8 cellular contexts compared by ENCODE assay signal in genomic region chr3:17258823-17259436, GRCh38.
DNase-seq lines count a peak whose midpoint lies in the region; ATAC-seq and TF ChIP-seq lines count a peak whose summit lies in the region.

No MANE protein-coding gene starts in this region.

- CTCF ChIA-PET in activated CD4-positive, alpha-beta memory T cell treated with anti-CD3 and anti-CD28 coated beads, Interleukin-2, amount 10 ng/mL, durations not matched to agents 7 days and 5 days (lab: Charles Lee): interaction anchor here (0.6 to 3.0 kb wide), 6 partner anchors 155 to 1527 kb away, joined by 5 to 19 read pairs (median 8); no protein-coding TSS in a partner anchor

- ATAC-seq in GM19467 (IDR thresholded peaks at IDR 0.05; ENCODE audit: unreplicated experiment) (no peak), HG03342 (IDR thresholded peaks at IDR 0.05; ENCODE audit: unreplicated experiment) (no peak)

- no peaks in the 10 kb centered on the region for H3K36me3 ChIP-seq in colonic mucosa

- intact Hi-C loops in colonic mucosa (cut with DNase I): loop anchor here (2.0 to 10.0 kb wide), 2 partner anchors 154 to 586 kb away; no protein-coding TSS in a partner anchor

- no peak overlapping the region for H3K9ac ChIP-seq in colonic mucosa (ENCODE audit: low read depth in 2 of 2, low read length in 2 of 2)

- POLR2A ChIA-PET in activated CD4-positive, alpha-beta memory T cell treated with anti-CD3 and anti-CD28 coated beads, Interleukin-2, amount 10 ng/mL, durations not matched to agents 7 days and 5 days (lab: Charles Lee): no interaction called here

- no peak overlapping the region for H3K27ac Mint-ChIP-seq in mesothelial cell of epicardium
- no peak overlapping the region for H3K27ac Mint-ChIP-seq in activated CD4-positive, alpha-beta memory T cell treated with anti-CD3 and anti-CD28 coated beads, Interleukin-2, amount 10 ng/mL, durations not matched to agents 7 days and 5 days

- peaks cover 4% of the 10 kb centered on the region for H3K4me1 Mint-ChIP-seq in mesothelial cell of epicardium
- no peaks in the 10 kb centered on the region for H3K4me1 Mint-ChIP-seq in activated CD4-positive, alpha-beta memory T cell treated with anti-CD3 and anti-CD28 coated beads, Interleukin-2, amount 10 ng/mL, durations not matched to agents 7 days and 5 days

- no peak overlapping the region for H3K4me3 Mint-ChIP-seq in mesothelial cell of epicardium
- H3K4me3 Mint-ChIP-seq in activated CD4-positive, alpha-beta memory T cell treated with anti-CD3 and anti-CD28 coated beads, Interleukin-2, amount 10 ng/mL, durations not matched to agents 7 days and 5 days: no peak overlapping the region

- H3K36me3 Mint-ChIP-seq in mesothelial cell of epicardium: peaks cover 4% of the 10 kb centered on the region
- H3K36me3 Mint-ChIP-seq in activated CD4-positive, alpha-beta memory T cell treated with anti-CD3 and anti-CD28 coated beads, Interleukin-2, amount 10 ng/mL, durations not matched to agents 7 days and 5 days (ENCODE audit: low read depth): no peaks in the 10 kb centered on the region

- H3K27me3 ChIP-seq in colonic mucosa: no peaks in the 10 kb centered on the region

- H3K4me3 ChIP-seq in colonic mucosa: no peak overlapping the region

- H3K9me3 Mint-ChIP-seq in mesothelial cell of epicardium: peaks cover 4% of the 10 kb centered on the region
- H3K9me3 Mint-ChIP-seq in activated CD4-positive, alpha-beta memory T cell treated with anti-CD3 and anti-CD28 coated beads, Interleukin-2, amount 10 ng/mL, durations not matched to agents 7 days and 5 days: no peaks in the 10 kb centered on the region

- H3K4me1 ChIP-seq in colonic mucosa: no peaks in the 10 kb centered on the region

- no peaks in the 10 kb centered on the region for H3K9me3 ChIP-seq in colonic mucosa

- no peak overlapping the region for H3K27ac ChIP-seq in colonic mucosa

- DNase-seq in AG08396 (ENCODE audit: low spot score): peak; percentile 22
- peak; percentile 10 for DNase-seq in GM04504 (ENCODE audit: low read depth)
- DNase-seq in NCI-H2227 (lab: John Stamatoyannopoulos, UW; ENCODE audit: unreplicated experiment): peak; percentile 31
- DNase-seq in colonic mucosa: no peak
- no peak for DNase-seq in mesothelial cell of epicardium (ENCODE audit: low spot score in 2 of 2, unreplicated experiment in 2 of 2)
- DNase-seq in activated CD4-positive, alpha-beta memory T cell treated with anti-CD3 and anti-CD28 coated beads, Interleukin-2, amount 10 ng/mL, durations not matched to agents 7 days and 5 days: no peak

- peak; percentile 71 for TF ChIP-seq CTCF in colonic mucosa (IDR thresholded peaks at IDR 0.05)
- TF ChIP-seq CTCF in mesothelial cell of epicardium (IDR thresholded peaks at IDR 0.05; ENCODE audit: unreplicated experiment): peak; percentile 84

- no peaks in the 10 kb centered on the region for H3K27me3 Mint-ChIP-seq in mesothelial cell of epicardium (ENCODE audit: low read depth)
- no peaks in the 10 kb centered on the region for H3K27me3 Mint-ChIP-seq in activated CD4-positive, alpha-beta memory T cell treated with anti-CD3 and anti-CD28 coated beads, Interleukin-2, amount 10 ng/mL, durations not matched to agents 7 days and 5 days

Comparison
In these comparisons a context has a peak if more than half of its experiments do, and no peak if none do; other contexts are left out.
1. DNase-seq: peak in AG08396 (single experiment), GM04504 (single experiment) and NCI-H2227 (single experiment); none in colonic mucosa (single experiment), mesothelial cell of epicardium (0 of 2) and activated CD4-positive, alpha-beta memory T cell treated with anti-CD3 and anti-CD28 coated beads, Interleukin-2, amount 10 ng/mL, durations not matched to agents 7 days and 5 days (single experiment).